Comparison of ENCODE assay signal across 8 cellular contexts in genomic region chr5:100903036-100903887, GRCh38. TPM values are rescaled to one million over a fixed set of nuclear protein-coding genes. Genes with fewer than 3 reads are reported as not detected.
DNase-seq lines count a peak whose midpoint lies in the region; ATAC-seq and TF ChIP-seq lines count a peak whose summit lies in the region.

A gene with protein sequence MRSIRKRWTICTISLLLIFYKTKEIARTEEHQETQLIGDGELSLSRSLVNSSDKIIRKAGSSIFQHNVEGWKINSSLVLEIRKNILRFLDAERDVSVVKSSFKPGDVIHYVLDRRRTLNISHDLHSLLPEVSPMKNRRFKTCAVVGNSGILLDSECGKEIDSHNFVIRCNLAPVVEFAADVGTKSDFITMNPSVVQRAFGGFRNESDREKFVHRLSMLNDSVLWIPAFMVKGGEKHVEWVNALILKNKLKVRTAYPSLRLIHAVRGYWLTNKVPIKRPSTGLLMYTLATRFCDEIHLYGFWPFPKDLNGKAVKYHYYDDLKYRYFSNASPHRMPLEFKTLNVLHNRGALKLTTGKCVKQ (minus strand): TSS chr5:100903282. CDS start chr5:100902955, 327 bp downstream.

- H3K9ac ChIP-seq in parathyroid adenoma, result no peak within 1 kb of the TSS

- H3K36me3 ChIP-seq in cardiac muscle cell, result no peaks in the 10 kb centered on the region
- H3K36me3 ChIP-seq in parathyroid adenoma (ENCODE audit: control insufficient read depth, insufficient read depth, low read length), result no peaks in the 10 kb centered on the region
- H3K36me3 ChIP-seq in thymus (ENCODE audit: control insufficient read depth, insufficient read depth), result no peaks in the 10 kb centered on the region

- DNase-seq in DMS 273 treated with DMSO at 0.1 percent for 48 hours (lab: John Stamatoyannopoulos, UW) (peak; percentile 8), LHCN-M2 (ENCODE audit: low read depth) (peak; percentile 82), SK-N-DZ (ENCODE audit: low spot score) (peak; percentile 93), cardiac muscle cell (ENCODE audit: low read depth in 1 of 2, low spot score in 1 of 2) (peak; percentile 65 to 80)
- DNase-seq in activated naive CD4-positive, alpha-beta T cell treated with anti-CD3 and anti-CD28 coated beads, Interleukin-2, amount 50 U/mL, for 16 hours, result peak; percentile 90

- peak within 1 kb of the TSS; percentile 52 for H3K4me2 ChIP-seq in parathyroid adenoma (ENCODE audit: low read length)

- peaks cover 91% of the 10 kb centered on the region for H3K27me3 ChIP-seq in cardiac muscle cell
- H3K27me3 ChIP-seq in parathyroid adenoma (ENCODE audit: control insufficient read depth, insufficient read depth, low read length), result no peaks in the 10 kb centered on the region
- no peaks in the 10 kb centered on the region for H3K27me3 ChIP-seq in thymus (ENCODE audit: control insufficient read depth, insufficient read depth)

- no peak for TF ChIP-seq CTCF in cardiac muscle cell (IDR thresholded peaks at IDR 0.05; ENCODE audit: low read depth, low read length)
- no peak for TF ChIP-seq CTCF in parathyroid adenoma (IDR thresholded peaks at IDR 0.05)

- H2AFZ ChIP-seq in parathyroid adenoma, result peak within 1 kb of the TSS; percentile 54

- no peak within 1 kb of the TSS for H3K27ac ChIP-seq in cardiac muscle cell
- H3K27ac ChIP-seq in parathyroid adenoma, result peak within 1 kb of the TSS; percentile 71
- peak within 1 kb of the TSS; percentile 92 for H3K27ac ChIP-seq in thymus (ENCODE audit: low read depth)

- no peaks in the 10 kb centered on the region for H3K4me1 ChIP-seq in cardiac muscle cell (ENCODE audit: low read depth)
- H3K4me1 ChIP-seq in parathyroid adenoma, result no peaks in the 10 kb centered on the region
- peaks cover 3% of the 10 kb centered on the region for H3K4me1 ChIP-seq in thymus (ENCODE audit: control insufficient read depth, insufficient read depth, low read length)

- under 1% methylated on average over 45 of the region's 45 CpGs for whole genome bisulfite sequencing in thymus

- no peaks in the 10 kb centered on the region for H3K9me3 ChIP-seq in cardiac muscle cell (ENCODE audit: low read depth)
- no peaks in the 10 kb centered on the region for H3K9me3 ChIP-seq in parathyroid adenoma (ENCODE audit: control insufficient read depth, low read length)
- no peaks in the 10 kb centered on the region for H3K9me3 ChIP-seq in thymus (ENCODE audit: control insufficient read depth)

- peak within 1 kb of the TSS; percentile 27 for H3K4me3 ChIP-seq in cardiac muscle cell
- H3K4me3 ChIP-seq in parathyroid adenoma (ENCODE audit: low read depth, low read length), result peak within 1 kb of the TSS; percentile 52
- peak within 1 kb of the TSS; percentile 84 for H3K4me3 ChIP-seq in thymus (ENCODE audit: low read length)

- peak; percentile 76 for ATAC-seq in GM21717 (IDR thresholded peaks at IDR 0.05; ENCODE audit: unreplicated experiment)

- H3K79me2 ChIP-seq in parathyroid adenoma, result no peaks in the 10 kb centered on the region

RNA-seq across cellular contexts. Expression of the gene that starts here (rescaled TPM):
- total RNA-seq in LHCN-M2 (2014; rRNA removed), result 11.2 and 13.9 TPM in 2 replicates
- polyA plus RNA-seq in LHCN-M2 (2012), result 0.22 TPM
- polyA plus RNA-seq in SK-N-DZ (2014; cell fraction: cytosol; rRNA removed), result 9.1 and 10.3 TPM in 2 replicates
- 3.7 and 4.0 TPM in 2 replicates for polyA plus RNA-seq in SK-N-DZ (2014; cell fraction: nucleus; rRNA removed)
- 0.06 and 0.11 TPM in 2 replicates for total RNA-seq in cardiac muscle cell
- polyA plus RNA-seq in cardiac muscle cell, result 0.02 and 0.26 TPM in 2 replicates
- 9.2 TPM for polyA plus RNA-seq in thymus

Comparison
In these comparisons a context has a peak if more than half of its experiments do, and no peak if none do; other contexts are left out.
1. RNA of the gene that starts here (total RNA-seq): 11.2 to 13.9 TPM in LHCN-M2; 0.06 to 0.11 TPM in cardiac muscle cell; every median in the first group is over 10 times any median in the second.
2. Peak in DNase-seq and H3K4me3 ChIP-seq in cardiac muscle cell; RNA of the gene not detected or under 1 TPM.
3. DNase-seq: peak in every context shown above with its lines; median percentile 93 in SK-N-DZ; 90 in activated naive CD4-positive, alpha-beta T cell treated with anti-CD3 and anti-CD28 coated beads, Interleukin-2, amount 50 U/mL, for 16 hours; 82 in LHCN-M2; 72 in cardiac muscle cell; 8 in DMS 273 treated with DMSO at 0.1 percent for 48 hours.
4. H3K4me3 ChIP-seq: peak in every context shown above with its lines; median percentile 84 in thymus; 52 in parathyroid adenoma; 27 in cardiac muscle cell.